1 cellular context compared by ENCODE assay signal in genomic region chr2:241897231-241897916, GRCh38.
TF ChIP-seq lines count a peak whose summit lies in the region.

No MANE protein-coding gene starts in this region.

TF ChIP-seq in HepG2, 621 proteins besides CTCF, POLR2A, EP300 and RAD21:
- TF ChIP-seq SMC3 (IDR thresholded peaks at IDR 0.05; ENCODE audit: low read length): no peak
- no peak for TF ChIP-seq ZNF749 (CRISPR knock-in tag; IDR thresholded peaks at IDR 0.05; ENCODE audit: borderline replicate concordance)
- no peak for TF ChIP-seq TEAD3 (CRISPR knock-in tag; optimal IDR thresholded peaks at IDR 0.05; ENCODE audit: borderline replicate concordance)
- TF ChIP-seq, protein P1, sequence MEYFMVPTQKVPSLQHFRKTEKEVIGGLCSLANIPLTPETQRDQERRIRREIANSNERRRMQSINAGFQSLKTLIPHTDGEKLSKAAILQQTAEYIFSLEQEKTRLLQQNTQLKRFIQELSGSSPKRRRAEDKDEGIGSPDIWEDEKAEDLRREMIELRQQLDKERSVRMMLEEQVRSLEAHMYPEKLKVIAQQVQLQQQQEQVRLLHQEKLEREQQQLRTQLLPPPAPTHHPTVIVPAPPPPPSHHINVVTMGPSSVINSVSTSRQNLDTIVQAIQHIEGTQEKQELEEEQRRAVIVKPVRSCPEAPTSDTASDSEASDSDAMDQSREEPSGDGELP (IDR thresholded peaks at IDR 0.05; ENCODE audit: borderline replicate concordance, low read depth): no peak
- no peak for TF ChIP-seq ZHX1 (CRISPR knock-in tag; IDR thresholded peaks at IDR 0.05; ENCODE audit: low read depth)
- no peak for TF ChIP-seq ZNF101 (CRISPR knock-in tag; IDR thresholded peaks at IDR 0.05; ENCODE audit: borderline replicate concordance, low read depth)
- TF ChIP-seq ZMAT3 (CRISPR knock-in tag; conservative IDR thresholded peaks at IDR 0.05): no peak
- TF ChIP-seq, protein P2, sequence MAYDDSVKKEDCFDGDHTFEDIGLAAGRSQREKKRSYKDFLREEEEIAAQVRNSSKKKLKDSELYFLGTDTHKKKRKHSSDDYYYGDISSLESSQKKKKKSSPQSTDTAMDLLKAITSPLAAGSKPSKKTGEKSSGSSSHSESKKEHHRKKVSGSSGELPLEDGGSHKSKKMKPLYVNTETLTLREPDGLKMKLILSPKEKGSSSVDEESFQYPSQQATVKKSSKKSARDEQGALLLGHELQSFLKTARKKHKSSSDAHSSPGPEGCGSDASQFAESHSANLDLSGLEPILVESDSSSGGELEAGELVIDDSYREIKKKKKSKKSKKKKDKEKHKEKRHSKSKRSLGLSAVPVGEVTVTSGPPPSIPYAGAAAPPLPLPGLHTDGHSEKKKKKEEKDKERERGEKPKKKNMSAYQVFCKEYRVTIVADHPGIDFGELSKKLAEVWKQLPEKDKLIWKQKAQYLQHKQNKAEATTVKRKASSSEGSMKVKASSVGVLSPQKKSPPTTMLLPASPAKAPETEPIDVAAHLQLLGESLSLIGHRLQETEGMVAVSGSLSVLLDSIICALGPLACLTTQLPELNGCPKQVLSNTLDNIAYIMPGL (CRISPR knock-in tag; IDR thresholded peaks at IDR 0.05; ENCODE audit: borderline replicate concordance in 1 of 2, low read depth in 1 of 2): no peak
- no peak for TF ChIP-seq YY1 (IDR thresholded peaks at IDR 0.05; ENCODE audit: insufficient read depth, insufficient replicate concordance, low read depth, low read length)
- TF ChIP-seq ZGPAT (CRISPR knock-in tag; IDR thresholded peaks at IDR 0.05): no peak
- no peak for TF ChIP-seq ZNF841 (CRISPR knock-in tag; IDR thresholded peaks at IDR 0.05; ENCODE audit: borderline replicate concordance)
- no peak for TF ChIP-seq ZNF230 (CRISPR knock-in tag; IDR thresholded peaks at IDR 0.05)
- no peak for TF ChIP-seq MXD3 (CRISPR knock-in tag; IDR thresholded peaks at IDR 0.05)
